Comparison of ENCODE assay signal across 14 cellular contexts in genomic region chr1:100930494-100930893, GRCh38.
"Had no signal": no experiment of that assay in that cellular context is flagged by ENCODE, and none has a peak within 500 bp of the region (broad histone marks: within the 10 kb centered on the region; RNA-seq: fewer than 3 reads in every experiment).

No MANE protein-coding gene starts in this region.

- FAIRE-seq: TTC549 had no signal

- H3K4me3 Mint-ChIP-seq: stimulated activated memory B cell treated with anti-CD40 and anti-IgM and Interleukin-4, amounts not matched to agents 10 μg/mL and 1 μg/mL and 100 μg/mL, for 72 hours had no signal

- DNase-seq: activated CD4-positive, CD25-positive, alpha-beta regulatory T cell; activated gamma-delta T cell; activated T-cell treated with anti-CD3 and anti-CD28 coated beads for 4 hours; brain microvascular endothelial cell; dermis blood vessel endothelial cell; hippocampal formation; right cardiac atrium; spleen; stimulated activated CD4-positive, alpha-beta T cell treated with anti-CD3 and anti-CD28 coated beads, Interleukin-1b, Interleukin-23, amount 100 ng/mL, for 48 hours had no signal

- H3K27me3 ChIP-seq: brain microvascular endothelial cell, neutrophil, spleen, tibial nerve, vagina had no signal

- ATAC-seq: right cardiac atrium; stimulated activated memory B cell treated with anti-CD40 and anti-IgM and Interleukin-4, amounts not matched to agents 10 μg/mL and 1 μg/mL and 100 μg/mL, for 72 hours had no signal

- H3K27me3 Mint-ChIP-seq: stimulated activated memory B cell treated with anti-CD40 and anti-IgM and Interleukin-4, amounts not matched to agents 10 μg/mL and 1 μg/mL and 100 μg/mL, for 72 hours had no signal

- H3K9me3 ChIP-seq: neutrophil, tibial nerve, vagina had no signal

- H3K4me3 ChIP-seq: spleen, tibial nerve, vagina had no signal

- H3K36me3 ChIP-seq: vagina had no signal

- H3K27ac ChIP-seq: brain microvascular endothelial cell, neutrophil, tibial nerve, vagina had no signal

- H3K4me1 ChIP-seq: tibial nerve had no signal
